ENCODE assay signal across 24 cellular contexts in the genomic region with DNA sequence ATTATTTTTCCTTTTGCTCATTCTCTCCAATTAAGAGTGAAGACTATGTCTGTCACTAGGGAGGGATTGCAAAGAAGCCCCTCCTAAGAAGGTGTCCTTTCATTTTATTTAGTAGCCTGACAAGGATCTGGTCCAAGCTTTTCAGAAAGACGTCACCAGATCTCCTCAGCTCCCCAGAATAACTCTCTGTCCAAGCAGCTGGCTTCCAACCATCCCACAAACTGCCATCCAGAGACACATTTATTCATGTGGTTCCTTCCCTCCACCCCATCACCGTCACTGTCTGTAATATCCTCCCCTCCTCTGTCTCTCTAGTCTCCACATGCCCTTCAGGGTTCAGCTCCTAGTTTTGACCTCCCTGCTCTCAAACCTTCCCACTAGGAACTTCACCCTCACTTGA.
A peak's percentile ranks its signal among the peaks of the same experiment; 100 is the strongest.
DNase-seq lines count a peak whose midpoint lies in the region; ATAC-seq and TF ChIP-seq lines count a peak whose summit lies in the region.
"Had no signal": no experiment of that assay in that cellular context is flagged by ENCODE, and none has a peak within 500 bp of the region (broad histone marks: within the 10 kb centered on the region; RNA-seq: fewer than 3 reads in every experiment).

No MANE protein-coding gene starts in this region.

- peak overlapping the region; percentile 71 for H3K4ac ChIP-seq in mesendoderm (ENCODE audit: low read depth, low read length)

- peak overlapping the region; percentile 51 for H2BK5ac ChIP-seq in mesendoderm (ENCODE audit: low read length)

- in situ Hi-C loops in HAP-1 (cut with MboI; ENCODE audit: low sequenced_read_pairs) = no loop called here

- no peak overlapping the region for H4K5ac ChIP-seq in mesendoderm (ENCODE audit: low read length)

- H3K36me3 Mint-ChIP-seq in Calu3 (ENCODE audit: insufficient read depth, unreplicated experiment) = peaks cover 5% of the 10 kb centered on the region
- no peaks in the 10 kb centered on the region for H3K36me3 Mint-ChIP-seq in naive thymus-derived CD4-positive, alpha-beta T cell
- H3K36me3 Mint-ChIP-seq: CD8-positive, alpha-beta T cell; mesothelial cell of epicardium; WTC11 had no signal

- no peak overlapping the region for H3K4me3 ChIP-seq in mesendoderm (ENCODE audit: low read length)
- no peak overlapping the region for H3K4me3 ChIP-seq in HAP-1
- H3K4me3 ChIP-seq in naive thymus-derived CD4-positive, alpha-beta T cell (ENCODE audit: low read length) = no peak overlapping the region
- H3K4me3 ChIP-seq: cardiac muscle cell, gastrocnemius medialis, prostate gland had no signal

- H3K36me3 ChIP-seq in mesendoderm (ENCODE audit: control insufficient read depth, insufficient read depth, low read length) = no peaks in the 10 kb centered on the region
- H3K36me3 ChIP-seq in HAP-1 (replicated peaks) = no peaks in the 10 kb centered on the region
- no peaks in the 10 kb centered on the region for H3K36me3 ChIP-seq in naive thymus-derived CD4-positive, alpha-beta T cell (ENCODE audit: control insufficient read depth in 2 of 3, insufficient read depth in 3 of 3, low read length in 3 of 3)
- H3K36me3 ChIP-seq: cardiac muscle cell, gastrocnemius medialis had no signal

- no CpG with 5 or more reads among the region's 2 CpGs for WGBS in mesendoderm (ENCODE audit: extremely low coverage, insufficient coverage, low lambda C conversion rate)

- no peak overlapping the region for H4K8ac ChIP-seq in mesendoderm (ENCODE audit: low read depth, low read length)

- no TSS peak for BruUV-seq in Calu3 (replicated peaks; lab: Mats Ljungman, UMichigan)

- peak overlapping the region; percentile 85 for H3K27ac ChIP-seq in mesendoderm (ENCODE audit: low read depth, low read length)
- no peak overlapping the region for H3K27ac ChIP-seq in naive thymus-derived CD4-positive, alpha-beta T cell (ENCODE audit: low read depth, low read length)
- H3K27ac ChIP-seq: cardiac muscle cell, prostate gland had no signal

- POLR2A ChIA-PET in naive thymus-derived CD4-positive, alpha-beta T cell (lab: Charles Lee) = no interaction called here

- peaks cover 28% of the 10 kb centered on the region for H3K4me1 ChIP-seq in mesendoderm (ENCODE audit: control insufficient read depth, low read depth, low read length)
- H3K4me1 ChIP-seq in HAP-1 = peaks cover 17% of the 10 kb centered on the region
- H3K4me1 ChIP-seq in naive thymus-derived CD4-positive, alpha-beta T cell (ENCODE audit: control insufficient read depth in 2 of 2, insufficient read depth in 2 of 2, low read length in 2 of 2) = no peaks in the 10 kb centered on the region
- H3K4me1 ChIP-seq: prostate gland had no signal

- peak overlapping the region; percentile 74 for H3K56ac ChIP-seq in mesendoderm (ENCODE audit: low read length)

- TF ChIP-seq CTCF in Calu3 (IDR thresholded peaks at IDR 0.05; ENCODE audit: unreplicated experiment) = no peak

- H3K18ac ChIP-seq in mesendoderm (ENCODE audit: low read length) = peak overlapping the region; percentile 91

- CTCF ChIA-PET in Calu3 (lab: Charles Lee) = interaction anchor here (0.5 to 2.7 kb wide), 2 partner anchors 17 to 49 kb away, joined by 7 to 10 read pairs; no protein-coding TSS in a partner anchor
- CTCF ChIA-PET in naive thymus-derived CD4-positive, alpha-beta T cell (lab: Charles Lee) = no interaction called here

- H3K9ac ChIP-seq in mesendoderm (ENCODE audit: low read length) = no peak overlapping the region
- H3K9ac ChIP-seq: SK-N-SH had no signal

- intact Hi-C loops in Calu3 (cut with micrococcal nuclease; ENCODE audit: unreplicated experiment) = no loop called here
- intact Hi-C loops in naive thymus-derived CD4-positive, alpha-beta T cell (cut with micrococcal nuclease) = no loop called here

- DNase-seq in Calu3 (no peak), cerebellar cortex (ENCODE audit: low spot score) (peak; percentile 59), mesendoderm (no peak), superior temporal gyrus (ENCODE audit: extremely low spot score) (peak; percentile 68), HAP-1 (ENCODE audit: low spot score in 2 of 2) (no peak), NCI-H774 (lab: John Stamatoyannopoulos, UW) (no peak), D341Med (ENCODE audit: low spot score) (no peak)
- DNase-seq in naive thymus-derived CD4-positive, alpha-beta T cell = no peak
- DNase-seq: activated CD4-positive, alpha-beta T cell treated with anti-CD3 and anti-CD28 coated beads, Interleukin-2, amount 50 U/mL, for 4 hours; activated CD8-positive, alpha-beta memory T cell treated with anti-CD3 and anti-CD28 coated beads, Interleukin-2, amount 50 U/mL, for 48 hours; activated gamma-delta T cell; CD8-positive, alpha-beta T cell; DMS79 treated with DMSO at 0.1 percent for 48 hours; effector CD8-positive, alpha-beta T cell; gastrocnemius medialis; kidney glomerular epithelial cell; NCI-H1436; NCI-H510A treated with DMSO at 0.1 percent for 48 hours; SK-N-SH; T-helper 9 cell had no signal

- peak overlapping the region; percentile 73 for H2BK120ac ChIP-seq in mesendoderm (ENCODE audit: low read depth, low read length)

- H3K23ac ChIP-seq in mesendoderm (ENCODE audit: low read length) = no peak overlapping the region

- no peaks in the 10 kb centered on the region for H3K27me3 Mint-ChIP-seq in Calu3 (ENCODE audit: unreplicated experiment)
- peaks cover 3 to 19% (median 7%) of the 10 kb centered on the region in 5 donors for H3K27me3 Mint-ChIP-seq in naive thymus-derived CD4-positive, alpha-beta T cell

- peaks cover 8% of the 10 kb centered on the region for H3K79me2 ChIP-seq in mesendoderm (ENCODE audit: control insufficient read depth, insufficient read depth, low read length)

- peaks cover 11% of the 10 kb centered on the region for H3K79me1 ChIP-seq in mesendoderm (ENCODE audit: low read length)

- no peak overlapping the region for H3K4me3 Mint-ChIP-seq in Calu3 (ENCODE audit: low read depth, unreplicated experiment)
- H3K4me3 Mint-ChIP-seq in naive thymus-derived CD4-positive, alpha-beta T cell = no peak overlapping the region
- H3K4me3 Mint-ChIP-seq: CD8-positive, alpha-beta T cell; mesothelial cell of epicardium; WTC11 had no signal

- peak overlapping the region; percentile 93 for H2BK15ac ChIP-seq in mesendoderm (replicated peaks; ENCODE audit: low read depth)

- H3K4me2 ChIP-seq in mesendoderm (ENCODE audit: low read length) = no peak overlapping the region
- H3K4me2 ChIP-seq: SK-N-SH had no signal

- H3K4me1 Mint-ChIP-seq in Calu3 (ENCODE audit: low read depth, unreplicated experiment) = peaks cover 76% of the 10 kb centered on the region
- H3K4me1 Mint-ChIP-seq in naive thymus-derived CD4-positive, alpha-beta T cell = no peaks in the 10 kb centered on the region

- ATAC-seq in naive thymus-derived CD4-positive, alpha-beta T cell = no peak
- ATAC-seq: CD8-positive, alpha-beta T cell had no signal

- no peaks in the 10 kb centered on the region for H3K9me3 ChIP-seq in HAP-1
- H3K9me3 ChIP-seq in naive thymus-derived CD4-positive, alpha-beta T cell (ENCODE audit: control insufficient read depth in 2 of 3, low read length in 3 of 3) = no peaks in the 10 kb centered on the region
- H3K9me3 ChIP-seq: gastrocnemius medialis, prostate gland, SK-N-SH had no signal

- peak overlapping the region; percentile 38 for H3K27ac Mint-ChIP-seq in Calu3 (ENCODE audit: unreplicated experiment)
- no peak overlapping the region for H3K27ac Mint-ChIP-seq in naive thymus-derived CD4-positive, alpha-beta T cell
- H3K27ac Mint-ChIP-seq: CD8-positive, alpha-beta T cell; WTC11 had no signal

- peaks cover 2% of the 10 kb centered on the region for H3K9me3 Mint-ChIP-seq in Calu3 (ENCODE audit: low read depth, unreplicated experiment)
- peaks cover 0 to 4% (median 0%) of the 10 kb centered on the region in 11 donors for H3K9me3 Mint-ChIP-seq in naive thymus-derived CD4-positive, alpha-beta T cell
- H3K9me3 Mint-ChIP-seq: CD8-positive, alpha-beta T cell; WTC11 had no signal

- H3K27me3 ChIP-seq in mesendoderm (ENCODE audit: insufficient read depth, low read length, poor library complexity) (no peaks in the 10 kb centered on the region), HAP-1 (ENCODE audit: low read depth) (no peaks in the 10 kb centered on the region)
- no peaks in the 10 kb centered on the region for H3K27me3 ChIP-seq in naive thymus-derived CD4-positive, alpha-beta T cell (ENCODE audit: control insufficient read depth in 2 of 2, insufficient read depth in 2 of 2, low read length in 2 of 2)
- H3K27me3 ChIP-seq: gastrocnemius medialis had no signal

- H2AK5ac ChIP-seq in mesendoderm (ENCODE audit: low read length) = peak overlapping the region; percentile 83

Comparison
In these comparisons a context has a peak if more than half of its experiments do, and no peak if none do; other contexts are left out.
1. DNase-seq: peak in cerebellar cortex (single experiment) and superior temporal gyrus (single experiment); none in Calu3 (single experiment), mesendoderm (single experiment), HAP-1 (0 of 2), NCI-H774 (single experiment), naive thymus-derived CD4-positive, alpha-beta T cell (0 of 9) and D341Med (single experiment).